Comparison of ENCODE assay signal across 14 cellular contexts in genomic region chr12:45933504-45933903, GRCh38. TPM values are rescaled to one million over a fixed set of nuclear protein-coding genes. Genes with fewer than 3 reads are reported as not detected.
DNase-seq lines count a peak whose midpoint lies in the region; ATAC-seq and TF ChIP-seq lines count a peak whose summit lies in the region.
"Had no signal": no experiment of that assay in that cellular context is flagged by ENCODE, and none has a peak within 500 bp of the region (broad histone marks: within the 10 kb centered on the region; RNA-seq: fewer than 3 reads in every experiment).

No MANE protein-coding gene starts in this region.

- H3K27ac Mint-ChIP-seq in natural killer cell, result peak overlapping the region; percentile 20 to 26
- no peak overlapping the region for H3K27ac Mint-ChIP-seq in natural killer cell treated with Interleukin-12 subunit alpha and Interleukin-12 subunit beta and Interleukin-15 and Interleukin-18, amount 100 ng/mL, for 72 hours

- no peak overlapping the region for H3K4me3 Mint-ChIP-seq in natural killer cell
- no peak overlapping the region for H3K4me3 Mint-ChIP-seq in natural killer cell treated with Interleukin-12 subunit alpha and Interleukin-12 subunit beta and Interleukin-15 and Interleukin-18, amount 100 ng/mL, for 72 hours

- peaks cover 14 to 17% of the 10 kb centered on the region in 2 donors for H3K4me1 Mint-ChIP-seq in natural killer cell
- H3K4me1 Mint-ChIP-seq in natural killer cell treated with Interleukin-12 subunit alpha and Interleukin-12 subunit beta and Interleukin-15 and Interleukin-18, amount 100 ng/mL, for 72 hours (ENCODE audit: low read depth in 2 of 2), result peaks cover 9 to 15% of the 10 kb centered on the region in 2 donors

- H3K36me3 Mint-ChIP-seq in natural killer cell, result peaks cover 1% of the 10 kb centered on the region
- peaks cover 5% of the 10 kb centered on the region for H3K36me3 Mint-ChIP-seq in natural killer cell treated with Interleukin-12 subunit alpha and Interleukin-12 subunit beta and Interleukin-15 and Interleukin-18, amount 100 ng/mL, for 72 hours

- no peak for DNase-seq in natural killer cell
- DNase-seq in natural killer cell treated with Interleukin-12 subunit alpha and Interleukin-12 subunit beta and Interleukin-15 and Interleukin-18, amount 100 ng/mL, for 72 hours (ENCODE audit: low spot score), result no peak
- peak; percentile 14 to 15 for DNase-seq in cardiac fibroblast (ENCODE audit: low read depth in 2 of 2)
- peak; percentile 9 to 15 for DNase-seq in lung microvascular endothelial cell (ENCODE audit: low read depth in 2 of 2)
- no peak for DNase-seq in dermis blood vessel endothelial cell
- no peak for DNase-seq in NCI-H1092 treated with DMSO at 0.1 percent for 48 hours (lab: John Stamatoyannopoulos, UW)
- DNase-seq: DMS153; H7; Kasumi-1; NCI-H1436; NCI-H2029 treated with DMSO at 0.1 percent for 48 hours; NCI-H526; NK-92 treated with Interleukin-12 subunit alpha and Interleukin-12 subunit beta, amount 100 ng/mL, for 24 hours had no signal

- H3K9me3 Mint-ChIP-seq in natural killer cell, result no peaks in the 10 kb centered on the region
- H3K9me3 Mint-ChIP-seq in natural killer cell treated with Interleukin-12 subunit alpha and Interleukin-12 subunit beta and Interleukin-15 and Interleukin-18, amount 100 ng/mL, for 72 hours, result no peaks in the 10 kb centered on the region

- intact Hi-C loops in natural killer cell (cut with micrococcal nuclease), result no loop called here

- no peaks in the 10 kb centered on the region for H3K27me3 Mint-ChIP-seq in natural killer cell (ENCODE audit: low read depth in 2 of 2)
- H3K27me3 Mint-ChIP-seq in natural killer cell treated with Interleukin-12 subunit alpha and Interleukin-12 subunit beta and Interleukin-15 and Interleukin-18, amount 100 ng/mL, for 72 hours, result no peaks in the 10 kb centered on the region

- TF ChIP-seq CTCF in natural killer cell (IDR thresholded peaks at IDR 0.05), result no peak
- no peak for TF ChIP-seq CTCF in cardiac fibroblast (IDR thresholded peaks at IDR 0.05; ENCODE audit: low read depth, low read length)

- H3K4me3 ChIP-seq in cardiac fibroblast (replicated peaks in 1 of 2; ENCODE audit: low read depth in 2 of 2, low read length in 2 of 2), result no peak overlapping the region

- no peak for ATAC-seq in natural killer cell
- no peak for ATAC-seq in natural killer cell treated with Interleukin-12 subunit alpha and Interleukin-12 subunit beta and Interleukin-15 and Interleukin-18, amount 100 ng/mL, for 72 hours
- no peak for ATAC-seq in HG02884 (IDR thresholded peaks at IDR 0.05; ENCODE audit: unreplicated experiment)

RNA-seq across cellular contexts. Expression of gene SCAF11, which starts 56.9 kb away (rescaled TPM):
- 100 to 1,000 TPM; 208 to 232 (median 220) TPM for total RNA-seq in natural killer cell
- total RNA-seq in natural killer cell treated with Interleukin-12 subunit alpha and Interleukin-12 subunit beta and Interleukin-15 and Interleukin-18, amount 100 ng/mL, for 72 hours, result 100 to 1,000 TPM; 106 to 117 TPM
- 31.8 and 44.0 TPM in 2 replicates for total RNA-seq in lung microvascular endothelial cell
- total RNA-seq in dermis blood vessel endothelial cell, result 64.5 and 64.9 TPM in 2 replicates

Comparison
In these comparisons a context has a peak if more than half of its experiments do, and no peak if none do; other contexts are left out.
1. H3K27ac Mint-ChIP-seq: peak in natural killer cell (2 of 2); none in natural killer cell treated with Interleukin-12 subunit alpha and Interleukin-12 subunit beta and Interleukin-15 and Interleukin-18, amount 100 ng/mL, for 72 hours (0 of 2).
2. DNase-seq: peak in cardiac fibroblast (2 of 2) and lung microvascular endothelial cell (2 of 2); none in natural killer cell (single experiment), natural killer cell treated with Interleukin-12 subunit alpha and Interleukin-12 subunit beta and Interleukin-15 and Interleukin-18, amount 100 ng/mL, for 72 hours (single experiment), dermis blood vessel endothelial cell (single experiment) and NCI-H1092 treated with DMSO at 0.1 percent for 48 hours (single experiment).